ENCODE assay signal across 8 cellular contexts in genomic region chr1:202888204-202888506, GRCh38. TPM values are rescaled to one million over a fixed set of nuclear protein-coding genes. Genes with fewer than 3 reads are reported as not detected.
DNase-seq lines count a peak whose midpoint lies in the region; ATAC-seq and TF ChIP-seq lines count a peak whose summit lies in the region.

No MANE protein-coding gene starts in this region.

- ATAC-seq in HG02571 (IDR thresholded peaks at IDR 0.05; ENCODE audit: unreplicated experiment) (no peak), GM19455 (IDR thresholded peaks at IDR 0.05; ENCODE audit: unreplicated experiment) (no peak)

- no peak for TF ChIP-seq EP300 in esophagus muscularis mucosa (IDR thresholded peaks at IDR 0.05)
- no peak for TF ChIP-seq EP300 in ovary (IDR thresholded peaks at IDR 0.05)

- H3K36me3 ChIP-seq in GM06990 (ENCODE audit: control insufficient read depth, insufficient read depth, low read length) (peaks cover 4% of the 10 kb centered on the region; the same call in 1 of the 2 replicates), esophagus muscularis mucosa (peaks cover 17 to 29% (median 24%) of the 10 kb centered on the region in 4 donors), ovary (no peaks in the 10 kb centered on the region)

- H3K4me1 ChIP-seq in esophagus muscularis mucosa (peaks cover 8 to 20% (median 14%) of the 10 kb centered on the region in 4 donors), ovary (ENCODE audit: insufficient read depth) (no peaks in the 10 kb centered on the region)

- TF ChIP-seq CTCF in GM06990 (IDR thresholded peaks at IDR 0.05; ENCODE audit: insufficient read depth, low read length, poor library complexity, severe bottlenecking) (no peak), esophagus muscularis mucosa (IDR thresholded peaks at IDR 0.05) (no peak), ovary (IDR thresholded peaks at IDR 0.05) (no peak)

- WGBS in esophagus muscularis mucosa = 4% methylated on average over 9 of the region's 9 CpGs
- WGBS in ovary, 3 donors = 3 to 5% (median 4%) methylated on average over 9 of the region's 9 CpGs

- no peak for TF ChIP-seq POLR2A in esophagus muscularis mucosa (IDR thresholded peaks at IDR 0.05; ENCODE audit: low read depth)
- TF ChIP-seq POLR2A in ovary (IDR thresholded peaks at IDR 0.05) = no peak

- no peaks in the 10 kb centered on the region for H3K27me3 ChIP-seq in GM06990 (replicated peaks; ENCODE audit: control insufficient read depth, insufficient read depth, low read length)
- H3K27me3 ChIP-seq in esophagus muscularis mucosa = no peaks in the 10 kb centered on the region
- H3K27me3 ChIP-seq in ovary = no peaks in the 10 kb centered on the region

- H3K9me3 ChIP-seq in esophagus muscularis mucosa (no peaks in the 10 kb centered on the region), ovary (no peaks in the 10 kb centered on the region)

- intact Hi-C loops in esophagus muscularis mucosa (cut with DNase I) = loop anchor here (2.0 kb wide), 1 partner anchor 77 kb away; the partner anchor contains the start of gene PCAT6
- intact Hi-C loops in ovary (cut with DNase I) = loop anchor here in 1 of 4 donors (10.0 kb wide), 1 partner anchor 73 kb away; the partner anchor contains the start of gene PCAT6

- H3K27ac ChIP-seq in esophagus muscularis mucosa (replicated peaks in 1 of 4) (peak overlapping the region; percentile 89 to 94 (median 92)), ovary (peak overlapping the region; percentile 63 to 90)

- H3K4me3 ChIP-seq in GM06990 (replicated peaks; ENCODE audit: low read depth, low read length) = peak overlapping the region; percentile 63
- peak overlapping the region; percentile 78 to 88 (median 84) for H3K4me3 ChIP-seq in esophagus muscularis mucosa
- peak overlapping the region; percentile 72 for H3K4me3 ChIP-seq in ovary

- DNase-seq in GM06990 (ENCODE audit: extremely low read depth, insufficient read length) = no peak
- peak; percentile 71 for DNase-seq in RKO (ENCODE audit: low spot score)
- no peak for DNase-seq in esophagus muscularis mucosa (ENCODE audit: extremely low spot score)
- no peak for DNase-seq in ovary
- no peak for DNase-seq in SHP77 treated with DMSO at 0.1 percent for 48 hours (lab: John Stamatoyannopoulos, UW)
- no peak for DNase-seq in DMS153 treated with DMSO at 0.1 percent for 48 hours (lab: John Stamatoyannopoulos, UW; ENCODE audit: unreplicated experiment)

RNA-seq across cellular contexts. Expression of gene RABIF, which starts 0.8 kb away (rescaled TPM):
- total RNA-seq in esophagus muscularis mucosa (1 to 10 TPM; 4.5 to 8.3 (median 6.9) TPM), ovary (1 to 10 TPM; 2.7 to 6.0 (median 3.9) TPM)
- 10 to 100 TPM in 1 of 2 donors, 1 to 10 TPM in 1; 2.8 to 11.7 TPM for polyA plus RNA-seq in ovary

RNA-seq across cellular contexts. Expression of gene KLHL12, which starts 38.9 kb away (rescaled TPM):
- 10 to 100 TPM; 16.7 to 22.4 (median 19.3) TPM for total RNA-seq in esophagus muscularis mucosa
- total RNA-seq in ovary = 10 to 100 TPM; 11.2 to 29.7 (median 20.1) TPM
- 10 to 100 TPM; 13.5 to 25.4 TPM for polyA plus RNA-seq in ovary
